In the genomic region with DNA sequence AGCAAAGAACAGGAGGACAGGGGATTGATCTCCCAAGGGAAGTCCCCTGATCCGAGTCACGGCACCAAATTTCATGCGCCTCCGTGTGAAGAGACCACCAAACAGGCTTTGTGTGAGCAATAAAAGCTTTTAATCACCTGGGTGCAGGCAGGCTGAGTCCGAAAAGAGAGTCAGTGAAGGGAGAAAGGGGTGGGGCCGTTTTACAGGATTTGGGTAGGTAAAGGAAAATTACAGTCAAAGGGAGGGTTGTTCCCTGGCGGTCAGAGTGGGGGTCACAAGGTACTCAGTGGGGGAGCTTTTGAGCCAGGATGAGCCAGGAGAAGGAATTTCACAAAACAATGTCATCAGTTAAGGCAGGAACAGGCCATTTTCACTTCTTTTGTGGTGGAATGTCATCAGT, we compare ENCODE assay signal across 8 cellular contexts.
DNase-seq lines count a peak whose midpoint lies in the region; FAIRE-seq and TF ChIP-seq lines count a peak whose summit lies in the region.
"Not testable (repeated sequence)": the region's sequence is repeated elsewhere in the genome, so short reads cannot be mapped to it uniquely, and the experiment has no call there.

No MANE protein-coding gene starts in this region.

- H3K4me3 Mint-ChIP-seq in astrocyte (ENCODE audit: unreplicated experiment) (peak overlapping the region; percentile 87), endothelial cell (ENCODE audit: unreplicated experiment) (peak overlapping the region; percentile 51), nephron progenitor cell (peak overlapping the region; percentile 82)

- H3K27ac ChIP-seq in HUES6 (ENCODE audit: low read depth, low read length) = peak overlapping the region; percentile 88
- H3K27ac ChIP-seq in astrocyte (ENCODE audit: low read depth, low read length); iPS DF 6.9 (ENCODE audit: low read length); smooth muscle cell (ENCODE audit: low read depth): not testable (repeated sequence)

- H3K9me3 ChIP-seq in HUES6 (ENCODE audit: control insufficient read depth, insufficient read depth, low read depth, low read length); astrocyte (ENCODE audit: insufficient read depth, low read depth, low read length); iPS DF 6.9 (ENCODE audit: control insufficient read depth, insufficient read depth, low read length); smooth muscle cell (replicated peaks; ENCODE audit: low read depth): not testable (repeated sequence)

- H3K9ac ChIP-seq in HUES6 (ENCODE audit: low read length) = peak overlapping the region; percentile 97
- not testable (repeated sequence) for H3K9ac ChIP-seq in astrocyte (ENCODE audit: low read length); smooth muscle cell (ENCODE audit: low read depth)

- H3K36me3 ChIP-seq in HUES6 (ENCODE audit: control insufficient read depth, insufficient read depth, low read length) = peaks cover 12% of the 10 kb centered on the region
- H3K36me3 ChIP-seq in astrocyte (ENCODE audit: insufficient read depth, low read length); iPS DF 6.9 (ENCODE audit: control insufficient read depth, insufficient read depth, low read length); smooth muscle cell (ENCODE audit: low read depth): not testable (repeated sequence)

- H3K4me1 ChIP-seq in HUES6 (ENCODE audit: control insufficient read depth, insufficient read depth, low read length) = peaks cover 29% of the 10 kb centered on the region
- H3K4me1 ChIP-seq in astrocyte (ENCODE audit: insufficient read depth, low read length); iPS DF 6.9 (ENCODE audit: control insufficient read depth, insufficient read depth, low read length): not testable (repeated sequence)
- H3K4me1 ChIP-seq in smooth muscle cell (ENCODE audit: low read depth) = peaks cover 14% of the 10 kb centered on the region

- not testable (repeated sequence) for H3K79me2 ChIP-seq in astrocyte (ENCODE audit: insufficient read depth, low read length); smooth muscle cell (ENCODE audit: low read depth)

- H4K20me1 ChIP-seq in astrocyte (ENCODE audit: insufficient read depth, low read length); smooth muscle cell (ENCODE audit: low read depth): not testable (repeated sequence)

- H2AFZ ChIP-seq in astrocyte (ENCODE audit: low read depth, low read length) = not testable (repeated sequence)
- peak overlapping the region; percentile 83 for H2AFZ ChIP-seq in smooth muscle cell (ENCODE audit: low read depth)

- not testable (repeated sequence) for H3K4me2 ChIP-seq in astrocyte (ENCODE audit: low read length)
- peak overlapping the region; percentile 82 for H3K4me2 ChIP-seq in smooth muscle cell

- H3K4me1 Mint-ChIP-seq in astrocyte (ENCODE audit: low read depth, unreplicated experiment); endothelial cell (ENCODE audit: unreplicated experiment): not testable (repeated sequence)
- H3K4me1 Mint-ChIP-seq in nephron progenitor cell = peaks cover 33% of the 10 kb centered on the region

- not testable (repeated sequence) for H3K9me3 Mint-ChIP-seq in astrocyte (ENCODE audit: unreplicated experiment); nephron progenitor cell
- peaks cover 15% of the 10 kb centered on the region for H3K9me3 Mint-ChIP-seq in endothelial cell (ENCODE audit: unreplicated experiment)

- peak overlapping the region; percentile 22 for H3K27ac Mint-ChIP-seq in astrocyte (ENCODE audit: unreplicated experiment)
- H3K27ac Mint-ChIP-seq in endothelial cell (ENCODE audit: unreplicated experiment); nephron progenitor cell: not testable (repeated sequence)

- H3K27me3 Mint-ChIP-seq in astrocyte (ENCODE audit: low read depth, unreplicated experiment) (peaks cover 16% of the 10 kb centered on the region), nephron progenitor cell (ENCODE audit: low read depth, poor library complexity) (peaks cover 22% of the 10 kb centered on the region)
- not testable (repeated sequence) for H3K27me3 Mint-ChIP-seq in endothelial cell (ENCODE audit: unreplicated experiment)

- H3K36me3 Mint-ChIP-seq in astrocyte (ENCODE audit: low read depth, unreplicated experiment); endothelial cell (ENCODE audit: low read depth, unreplicated experiment); nephron progenitor cell (ENCODE audit: low read depth): not testable (repeated sequence)

- DNase-seq in ELF-1 (ENCODE audit: low read depth, low spot score) (peak; percentile 71), iPS DF 6.9 (ENCODE audit: low read depth, low spot score) (peak; percentile 52), islet precursor cell (peak; percentile 59), nephron progenitor cell (peak; percentile 3)
- not testable (repeated sequence) for DNase-seq in astrocyte (ENCODE audit: low read depth); endothelial cell (ENCODE audit: low spot score); smooth muscle cell (lab: John Stamatoyannopoulos, UW; ENCODE audit: unreplicated experiment)

- H3K27me3 ChIP-seq in HUES6 (ENCODE audit: control insufficient read depth, insufficient read depth, low read length); astrocyte (ENCODE audit: insufficient read depth, low read length); iPS DF 6.9 (ENCODE audit: control insufficient read depth, insufficient read depth, low read length): not testable (repeated sequence)
- H3K27me3 ChIP-seq in smooth muscle cell (ENCODE audit: low read depth) = peaks cover 36% of the 10 kb centered on the region

- TF ChIP-seq CTCF in astrocyte (IDR thresholded peaks at IDR 0.05; ENCODE audit: insufficient read depth, low read depth, low read length); endothelial cell (IDR thresholded peaks at IDR 0.05; ENCODE audit: unreplicated experiment); nephron progenitor cell (IDR thresholded peaks at IDR 0.05); smooth muscle cell (IDR thresholded peaks at IDR 0.05; ENCODE audit: borderline replicate concordance, insufficient read depth, poor library complexity, severe bottlenecking): not testable (repeated sequence)

- not testable (repeated sequence) for FAIRE-seq in astrocyte (lab: Jason Lieb, UNC)

- WGBS in iPS DF 6.9 (ENCODE audit: insufficient coverage, insufficient read length) = no CpG with 5 or more reads among the region's 7 CpGs
- under 1% methylated on average over 7 of the region's 7 CpGs for WGBS in smooth muscle cell (ENCODE audit: low lambda C conversion rate)

- H3F3A ChIP-seq in smooth muscle cell (ENCODE audit: low read depth) = not testable (repeated sequence)

- peak overlapping the region; percentile 93 for H3K4me3 ChIP-seq in HUES6 (ENCODE audit: low read depth, low read length)
- not testable (repeated sequence) for H3K4me3 ChIP-seq in astrocyte (ENCODE audit: insufficient read depth, low read depth, low read length)
- H3K4me3 ChIP-seq in iPS DF 6.9 (ENCODE audit: low read length) = peak overlapping the region; percentile 74; the same call in 1 of the 2 replicates
- peak overlapping the region; percentile 40 for H3K4me3 ChIP-seq in smooth muscle cell
